Comparison of ENCODE assay signal across 9 cellular contexts in the genomic region with DNA sequence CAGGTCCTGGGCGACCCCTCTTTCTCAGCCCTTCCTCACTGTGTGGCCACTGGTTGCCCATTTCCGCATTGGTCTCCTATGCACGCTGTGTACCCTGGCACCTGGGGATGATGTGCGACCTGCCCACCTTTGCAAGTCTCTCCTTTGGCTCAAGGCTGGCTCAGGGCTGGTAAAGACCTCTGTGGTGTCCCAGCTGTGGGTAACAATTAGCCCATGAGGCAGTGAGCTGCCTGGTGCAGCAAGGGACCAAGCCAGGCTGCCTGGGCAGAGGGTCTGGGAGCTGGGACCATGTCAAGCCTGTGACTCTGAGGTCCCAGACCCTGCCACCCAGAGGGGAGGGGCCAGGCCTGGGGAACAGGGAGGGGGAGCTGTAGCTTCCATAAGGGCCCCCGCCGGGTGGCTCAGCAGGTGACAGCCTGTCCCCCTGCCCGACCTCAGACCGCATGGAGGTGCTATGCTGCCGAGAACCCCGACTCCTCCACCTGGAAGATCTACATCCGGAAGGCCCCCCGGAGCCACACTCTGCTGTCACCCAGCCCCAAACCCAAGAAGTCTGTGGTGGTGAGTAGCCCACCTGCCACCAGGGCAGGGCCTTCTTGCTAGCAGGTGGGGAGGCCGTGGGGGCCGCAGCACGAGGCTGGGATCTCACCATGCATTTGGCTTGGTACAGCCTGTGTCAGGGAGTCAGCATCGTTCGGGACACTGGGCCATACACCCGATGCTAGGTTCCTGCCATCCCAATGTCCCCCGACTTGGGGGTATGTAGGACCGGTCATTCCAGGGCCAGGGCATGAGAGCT.
DNase-seq lines count a peak whose midpoint lies in the region; ATAC-seq and TF ChIP-seq lines count a peak whose summit lies in the region.
"Had no signal": no experiment of that assay in that cellular context is flagged by ENCODE, and none has a peak within 500 bp of the region (broad histone marks: within the 10 kb centered on the region; RNA-seq: fewer than 3 reads in every experiment).

No MANE protein-coding gene starts in this region.

- WGBS in right cardiac atrium, result 94% methylated on average over 20 of the region's 20 CpGs
- WGBS in psoas muscle, 3 donors, result 90 to 97% (median 93%) methylated on average over 18 to 20 of the region's 20 CpGs

- intact Hi-C loops in right cardiac atrium (cut with DNase I) (no loop called here), psoas muscle (cut with DNase I) (no loop called here)

- H3K4me3 ChIP-seq in right cardiac atrium (ENCODE audit: low read length) (no peak overlapping the region), psoas muscle (no peak overlapping the region), SJCRH30 (no peak overlapping the region)

- no peaks in the 10 kb centered on the region for H3K4me1 ChIP-seq in right cardiac atrium (ENCODE audit: control insufficient read depth, insufficient read depth, low read length)
- H3K4me1 ChIP-seq in psoas muscle, result no peaks in the 10 kb centered on the region
- H3K4me1 ChIP-seq in SJCRH30, result no peaks in the 10 kb centered on the region

- TF ChIP-seq CTCF in GM13976 (IDR thresholded peaks at IDR 0.05; ENCODE audit: borderline replicate concordance, control extremely low read depth, extremely low read depth, insufficient read depth, missing control alignments) (no peak), psoas muscle (IDR thresholded peaks at IDR 0.05) (no peak)

- ATAC-seq in activated CD4-positive, CD25-positive, alpha-beta regulatory T cell treated with anti-CD3 and anti-CD28 coated beads, Interleukin-2, amount 50 U/mL, for 24 hours, result no peak
- no peak for ATAC-seq in right cardiac atrium
- ATAC-seq in psoas muscle, result no peak
- no peak for ATAC-seq in HG03565 (IDR thresholded peaks at IDR 0.05; ENCODE audit: unreplicated experiment)
- no peak for ATAC-seq in stimulated activated naive CD8-positive, alpha-beta T cell treated with anti-CD3 and anti-CD28 coated beads, Interleukin-15, Interleukin-2, amounts not matched to agents 100 U/mL and 50 U/mL, for 24 hours

- peak; percentile 23 for DNase-seq in activated CD4-positive, CD25-positive, alpha-beta regulatory T cell treated with anti-CD3 and anti-CD28 coated beads, Interleukin-2, amount 50 U/mL, for 72 hours
- DNase-seq in GM13976 (ENCODE audit: low spot score), result peak; percentile 23
- peak; percentile 10 to 37 (median 33) for DNase-seq in right cardiac atrium
- DNase-seq in psoas muscle, result peak; percentile 8 to 38
- no peak for DNase-seq in stimulated activated naive CD8-positive, alpha-beta T cell treated with anti-CD3 and anti-CD28 coated beads, Interleukin-15, Interleukin-2, amounts not matched to agents 100 U/mL and 50 U/mL, for 24 hours
- DNase-seq in SJCRH30, result no peak
- DNase-seq: NCI-H446 treated with DMSO at 0.1 percent for 48 hours had no signal

- in situ Hi-C loops in GM13976 (cut with MboI; ENCODE audit: low sequenced_read_pairs, unreplicated experiment), result no loop called here

- H3K27me3 ChIP-seq in right cardiac atrium (ENCODE audit: control insufficient read depth, insufficient read depth), result no peaks in the 10 kb centered on the region
- no peaks in the 10 kb centered on the region for H3K27me3 ChIP-seq in psoas muscle (ENCODE audit: insufficient read depth in 3 of 3, low read length in 2 of 3)
- H3K27me3 ChIP-seq in SJCRH30, result no peaks in the 10 kb centered on the region

- H3K36me3 ChIP-seq in psoas muscle (ENCODE audit: insufficient read depth in 1 of 2, low read depth in 1 of 2) (no peaks in the 10 kb centered on the region), SJCRH30 (no peaks in the 10 kb centered on the region)

- H3K9me3 ChIP-seq in right cardiac atrium (ENCODE audit: control insufficient read depth, low read length), result no peaks in the 10 kb centered on the region
- no peaks in the 10 kb centered on the region for H3K9me3 ChIP-seq in psoas muscle
- H3K9me3 ChIP-seq in SJCRH30 (replicated peaks), result no peaks in the 10 kb centered on the region

- H3K27ac ChIP-seq in right cardiac atrium (ENCODE audit: low read length) (no peak overlapping the region), psoas muscle (no peak overlapping the region), SJCRH30 (no peak overlapping the region)

Comparison
In these comparisons a context has a peak if more than half of its experiments do, and no peak if none do; other contexts are left out.
1. DNase-seq: peak in activated CD4-positive, CD25-positive, alpha-beta regulatory T cell treated with anti-CD3 and anti-CD28 coated beads, Interleukin-2, amount 50 U/mL, for 72 hours (single experiment), GM13976 (single experiment), right cardiac atrium (3 of 3) and psoas muscle (2 of 2); none in stimulated activated naive CD8-positive, alpha-beta T cell treated with anti-CD3 and anti-CD28 coated beads, Interleukin-15, Interleukin-2, amounts not matched to agents 100 U/mL and 50 U/mL, for 24 hours (single experiment) and SJCRH30 (0 of 2).